In genomic region chr16:78310196-78310595, GRCh38 we compare ENCODE assay signal across 21 cellular contexts.
"Had no signal": no experiment of that assay in that cellular context is flagged by ENCODE, and none has a peak within 500 bp of the region (broad histone marks: within the 10 kb centered on the region; RNA-seq: fewer than 3 reads in every experiment).

No MANE protein-coding gene starts in this region.

- H3K36me3 ChIP-seq: cardiac muscle cell had no signal

- H3K27me3 Mint-ChIP-seq: activated CD4-positive, alpha-beta T cell treated with anti-CD3 and anti-CD28 coated beads, Interleukin-2, amount 10 ng/mL, durations not matched to agents 24 days and 14 days; activated naive CD8-positive, alpha-beta T cell; stimulated activated naive CD8-positive, alpha-beta T cell treated with anti-CD3 and anti-CD28 coated beads, Interleukin-15, amount 100 ng/mL, for 72 hours had no signal

- H3K9me3 Mint-ChIP-seq: activated CD4-positive, alpha-beta T cell treated with anti-CD3 and anti-CD28 coated beads, Interleukin-2, amount 10 ng/mL, durations not matched to agents 24 days and 14 days; activated T-cell treated with anti-CD3 and anti-CD28 coated beads, Interleukin-2, amount 50 U/mL, for 72 hours; neural crest cell; T-helper 1 cell treated with Interleukin-12 subunit alpha and Interleukin-12 subunit beta and Interleukin-4 antibody, amounts not matched to agents 30 μg/mL and 1 μg/mL, for 36 hours had no signal

- H3K4me1 ChIP-seq: psoas muscle had no signal

- H3K4me3 Mint-ChIP-seq: activated CD4-positive, alpha-beta T cell treated with anti-CD3 and anti-CD28 coated beads, Interleukin-2, amount 10 ng/mL, durations not matched to agents 24 days and 14 days; activated naive CD8-positive, alpha-beta T cell; activated T-cell treated with anti-CD3 and anti-CD28 coated beads, Interleukin-2, amount 50 U/mL, for 72 hours; neural crest cell; stimulated activated naive CD8-positive, alpha-beta T cell treated with anti-CD3 and anti-CD28 coated beads, Interleukin-15, amount 100 ng/mL, for 72 hours; T-helper 1 cell treated with Interleukin-12 subunit alpha and Interleukin-12 subunit beta and Interleukin-4 antibody, amounts not matched to agents 30 μg/mL and 1 μg/mL, for 36 hours; type B pancreatic cell had no signal

- DNase-seq: activated CD4-positive, alpha-beta T cell treated with anti-CD3 and anti-CD28 coated beads, Interleukin-2, amount 10 ng/mL, durations not matched to agents 24 days and 14 days; activated CD8-positive, alpha-beta memory T cell treated with anti-CD3 and anti-CD28 coated beads, Interleukin-2, amount 50 U/mL, for 4 hours; activated gamma-delta T cell; foreskin keratinocyte; left cardiac atrium; midbrain; psoas muscle; right cardiac atrium; small intestine; stimulated activated CD4-positive, alpha-beta T cell treated with anti-CD3 and anti-CD28 coated beads, Interleukin-4, amount 100 ng/mL, for 1 hour had no signal

- H3K27ac ChIP-seq: cardiac muscle cell, dorsolateral prefrontal cortex, epithelial cell of prostate, foreskin keratinocyte, hepatocyte, psoas muscle had no signal

- H3K27ac Mint-ChIP-seq: activated CD4-positive, alpha-beta T cell treated with anti-CD3 and anti-CD28 coated beads, Interleukin-2, amount 10 ng/mL, durations not matched to agents 24 days and 14 days; activated naive CD8-positive, alpha-beta T cell; activated T-cell treated with anti-CD3 and anti-CD28 coated beads, Interleukin-2, amount 50 U/mL, for 72 hours; stimulated activated naive CD8-positive, alpha-beta T cell treated with anti-CD3 and anti-CD28 coated beads, Interleukin-15, amount 100 ng/mL, for 72 hours; T-helper 1 cell treated with Interleukin-12 subunit alpha and Interleukin-12 subunit beta and Interleukin-4 antibody, amounts not matched to agents 30 μg/mL and 1 μg/mL, for 36 hours; type B pancreatic cell had no signal

- H3K27me3 ChIP-seq: cardiac muscle cell, dorsolateral prefrontal cortex, foreskin keratinocyte, hepatocyte had no signal

- ATAC-seq: foreskin keratinocyte, left cardiac atrium, psoas muscle, right cardiac atrium had no signal

- H3K9me3 ChIP-seq: psoas muscle had no signal

- H3K4me3 ChIP-seq: cardiac muscle cell, dorsolateral prefrontal cortex, hepatocyte, lung, psoas muscle had no signal
